Comparison of ENCODE assay signal across 32 cellular contexts in genomic region chr3:38090453-38090852, GRCh38. TPM values are rescaled to one million over a fixed set of nuclear protein-coding genes. Genes with fewer than 3 reads are reported as not detected.
DNase-seq lines count a peak whose midpoint lies in the region; ATAC-seq, FAIRE-seq and TF ChIP-seq lines count a peak whose summit lies in the region.
"Had no signal": no experiment of that assay in that cellular context is flagged by ENCODE, and none has a peak within 500 bp of the region (broad histone marks: within the 10 kb centered on the region; RNA-seq: fewer than 3 reads in every experiment).

No MANE protein-coding gene starts in this region.

- ATAC-seq in activated T-cell treated with anti-CD3 and anti-CD28 coated beads, Interleukin-2, amount 50 U/mL, for 4 hours: no peak
- ATAC-seq in HepG2 (no peak), right lobe of liver (no peak), sciatic nerve (no peak)
- ATAC-seq: GM12878 had no signal

- H3K9me3 Mint-ChIP-seq in activated T-cell treated with anti-CD3 and anti-CD28 coated beads, Interleukin-2, amount 50 U/mL, for 4 hours: no peaks in the 10 kb centered on the region
- H3K9me3 Mint-ChIP-seq: CD14-positive monocyte; CD8-positive, alpha-beta memory T cell had no signal

- H2BK12ac ChIP-seq in H1 (ENCODE audit: low read depth, low read length): no peak overlapping the region

- H4K8ac ChIP-seq in H1 (ENCODE audit: extremely low read depth, insufficient read depth, low read length): no peak overlapping the region

- WGBS in HepG2 (ENCODE audit: low lambda C conversion rate): 25% methylated on average over 3 of the region's 3 CpGs
- WGBS in right lobe of liver (ENCODE audit: insufficient coverage, low coverage, low lambda C conversion rate, missing lambda C conversion rate): 68% methylated on average over 3 of the region's 3 CpGs
- 82% methylated on average over 3 of the region's 3 CpGs; no CpG with 5 or more reads in 1 of the 2 experiments for WGBS in H1 (ENCODE audit: extremely low coverage in 1 of 2, insufficient coverage in 1 of 2, insufficient read length in 1 of 2, insufficient replicate concordance in 2 of 2, low coverage in 1 of 2, low lambda C conversion rate in 2 of 2, missing lambda C conversion rate in 1 of 2), 2 experiments

- BruUV-seq in HepG2 (replicated peaks; lab: Mats Ljungman, UMichigan): no TSS peak

- CTCF ChIA-PET in HepG2 (lab: Yijun Ruan, JAX; ENCODE audit: low intra/inter-chr PET ratio, low total read pairs) (no interaction called here), H1 (lab: Charles Lee; ENCODE audit: partially characterized antibody) (no interaction called here)

- H2BK15ac ChIP-seq in H1 (ENCODE audit: low read length): no peak overlapping the region

- H3K27ac ChIP-seq in HepG2 (ENCODE audit: extremely low read length, insufficient read depth, low read length): no peak overlapping the region
- no peak overlapping the region for H3K27ac ChIP-seq in right lobe of liver
- no peak overlapping the region for H3K27ac ChIP-seq in H1 (ENCODE audit: low read depth, low read length)
- H3K27ac ChIP-seq: 22Rv1, BLaER1 had no signal

- H2AFZ ChIP-seq in HepG2 (ENCODE audit: low read length): no peak overlapping the region
- H2AFZ ChIP-seq in H1 (ENCODE audit: low read length): no peak overlapping the region

- no peak for TF ChIP-seq CTCF in HepG2 (CRISPR knock-in tag; IDR thresholded peaks at IDR 0.05)
- TF ChIP-seq CTCF in right lobe of liver (IDR thresholded peaks at IDR 0.05): no peak
- TF ChIP-seq CTCF in H1 (IDR thresholded peaks at IDR 0.05; ENCODE audit: control extremely low read depth in 1 of 3, insufficient read depth in 1 of 3, low read depth in 1 of 3, low read length in 3 of 3): no peak

- H3K36me3 ChIP-seq in HepG2 (replicated peaks in 1 of 2; ENCODE audit: control insufficient read depth in 1 of 2, insufficient read depth in 2 of 2, low read length in 2 of 2) (no peaks in the 10 kb centered on the region), right lobe of liver (no peaks in the 10 kb centered on the region), H1 (ENCODE audit: control insufficient read depth in 2 of 4, insufficient read depth in 4 of 4, low read length in 3 of 4) (no peaks in the 10 kb centered on the region)
- H3K36me3 ChIP-seq: BE2C, BLaER1 had no signal

- H3K4me1 Mint-ChIP-seq in activated T-cell treated with anti-CD3 and anti-CD28 coated beads, Interleukin-2, amount 50 U/mL, for 4 hours (ENCODE audit: low read depth): no peaks in the 10 kb centered on the region
- H3K4me1 Mint-ChIP-seq: CD14-positive monocyte; CD4-positive, alpha-beta memory T cell; CD4-positive, CD25-positive, alpha-beta regulatory T cell had no signal

- H3K79me2 ChIP-seq in HepG2 (ENCODE audit: insufficient read depth, low read length) (no peaks in the 10 kb centered on the region), H1 (ENCODE audit: control insufficient read depth in 1 of 2, insufficient read depth in 2 of 2, low read length in 2 of 2) (no peaks in the 10 kb centered on the region)

- no peak for TF ChIP-seq RAD21 in HepG2 (CRISPR knock-in tag; IDR thresholded peaks at IDR 0.05)
- TF ChIP-seq RAD21 in H1 (IDR thresholded peaks at IDR 0.05 in 1 of 2, conservative IDR thresholded peaks at IDR 0.05 in 1 of 2; ENCODE audit: low read depth in 2 of 2, low read length in 2 of 2): no peak

- H2BK120ac ChIP-seq in H1 (replicated peaks; ENCODE audit: low read depth, low read length): no peak overlapping the region

- TF ChIP-seq POLR2A in HepG2 (IDR thresholded peaks at IDR 0.05; ENCODE audit: insufficient read depth in 1 of 2, low read depth in 2 of 2, low read length in 2 of 2) (no peak), right lobe of liver (IDR thresholded peaks at IDR 0.05) (no peak), H1 (IDR thresholded peaks at IDR 0.05; ENCODE audit: control extremely low read depth in 1 of 2, low read depth in 2 of 2, low read length in 2 of 2) (no peak)

- no peaks in the 10 kb centered on the region for H3K9me3 ChIP-seq in HepG2 (ENCODE audit: low read length)
- H3K9me3 ChIP-seq in right lobe of liver: no peaks in the 10 kb centered on the region
- H3K9me3 ChIP-seq in H1 (ENCODE audit: insufficient read depth in 2 of 2, low read depth in 1 of 2, low read length in 1 of 2): no peaks in the 10 kb centered on the region
- H3K9me3 ChIP-seq: BE2C, BLaER1 had no signal

- H3K18ac ChIP-seq in H1 (ENCODE audit: extremely low read depth, low read length): no peak overlapping the region

- H2BK5ac ChIP-seq in H1 (ENCODE audit: low read depth, low read length): no peak overlapping the region

- H3K4me3 ChIP-seq in HepG2 (replicated peaks in 1 of 3; ENCODE audit: insufficient read depth in 1 of 3, low read depth in 2 of 3, low read length in 3 of 3) (no peak overlapping the region), right lobe of liver (no peak overlapping the region), H1 (ENCODE audit: extremely low read depth in 1 of 4, insufficient read depth in 2 of 4, low read depth in 3 of 4, low read length in 4 of 4) (no peak overlapping the region)
- H3K4me3 ChIP-seq: BLaER1, GM12878 had no signal

- H3K4me3 Mint-ChIP-seq in activated T-cell treated with anti-CD3 and anti-CD28 coated beads, Interleukin-2, amount 50 U/mL, for 4 hours: peak overlapping the region; percentile 10
- H3K4me3 Mint-ChIP-seq: CD14-positive monocyte; CD4-positive, alpha-beta memory T cell; CD4-positive, CD25-positive, alpha-beta regulatory T cell; CD8-positive, alpha-beta memory T cell had no signal

- no peak overlapping the region for H2BK20ac ChIP-seq in H1 (ENCODE audit: low read length)

- POLR2A ChIA-PET in HepG2 (lab: Yijun Ruan, JAX) (no interaction called here), H1 (lab: Charles Lee; ENCODE audit: partially characterized antibody) (no interaction called here)

- H3K4me1 ChIP-seq in HepG2 (ENCODE audit: insufficient read depth, low read length): no peaks in the 10 kb centered on the region
- H3K4me1 ChIP-seq in right lobe of liver: peaks cover 0 to 11% (median 0%) of the 10 kb centered on the region in 4 donors
- no peaks in the 10 kb centered on the region for H3K4me1 ChIP-seq in H1 (replicated peaks in 1 of 4; ENCODE audit: control insufficient read depth in 3 of 4, insufficient read depth in 4 of 4, low read length in 3 of 4)
- H3K4me1 ChIP-seq: BE2C had no signal

- H3K23me2 ChIP-seq in H1 (ENCODE audit: low read depth, low read length): no peaks in the 10 kb centered on the region

- H3K56ac ChIP-seq in H1 (replicated peaks; ENCODE audit: insufficient read length, low read depth, low read length): no peak overlapping the region

- intact Hi-C loops in HepG2 (cut with micrococcal nuclease; ENCODE audit: unreplicated experiment) (no loop called here), right lobe of liver (cut with DNase I) (no loop called here), sciatic nerve (cut with DNase I) (no loop called here)

- DNase-seq in activated T-cell treated with anti-CD3 and anti-CD28 coated beads, Interleukin-2, amount 50 U/mL, for 4 hours: no peak
- no peak for DNase-seq in activated T-cell treated with anti-CD3 and anti-CD28 coated beads for 4 hours
- no peak for DNase-seq in HepG2 (ENCODE audit: low spot score)
- DNase-seq in right lobe of liver: no peak
- peak; percentile 14 for DNase-seq in RPMI8226
- DNase-seq in H1 (ENCODE audit: low read depth in 1 of 2, low spot score in 2 of 2): no peak
- no peak for DNase-seq in sciatic nerve (ENCODE audit: low spot score)
- no peak for DNase-seq in NCI-H2107 (lab: John Stamatoyannopoulos, UW)
- DNase-seq: ACHN; BE2C; C1 segment of cervical spinal cord; CD4-positive, alpha-beta memory T cell; CD4-positive, CD25-positive, alpha-beta regulatory T cell; CD8-positive, alpha-beta memory T cell; COR-L47; DMS 273 treated with DMSO at 0.1 percent for 48 hours; DMS153; DMS53; DMS79; DND-41; EL; GDM1 had no signal

- no peaks in the 10 kb centered on the region for H4K20me1 ChIP-seq in HepG2 (ENCODE audit: insufficient read depth, low read length)
- H4K20me1 ChIP-seq in H1 (replicated peaks in 1 of 2; ENCODE audit: control insufficient read depth in 1 of 2, insufficient read depth in 2 of 2, low read length in 2 of 2): no peaks in the 10 kb centered on the region
- H4K20me1 ChIP-seq: BLaER1 had no signal

- H3K27me3 ChIP-seq in HepG2 (ENCODE audit: control insufficient read depth in 1 of 2, insufficient read depth in 2 of 2, low read length in 2 of 2) (peaks cover 2 to 36% of the 10 kb centered on the region in 2 experiments), right lobe of liver (no peaks in the 10 kb centered on the region), H1 (replicated peaks in 1 of 4; ENCODE audit: control insufficient read depth in 3 of 4, extremely low read depth in 1 of 4, insufficient read depth in 3 of 4, low read length in 3 of 4) (no peaks in the 10 kb centered on the region)
- H3K27me3 ChIP-seq: BE2C, BLaER1 had no signal

- H4K5ac ChIP-seq in H1 (ENCODE audit: insufficient read length, low read depth, low read length): no peak overlapping the region

- H3K14ac ChIP-seq in H1 (ENCODE audit: insufficient read length): no peak overlapping the region

- FAIRE-seq in HepG2 (lab: Jason Lieb, UNC) (no peak), H1 (lab: Jason Lieb, UNC) (no peak)
- FAIRE-seq: GM12878, GM12892, GM18507 had no signal

- H2AK5ac ChIP-seq in H1 (ENCODE audit: low read depth, low read length): no peak overlapping the region

- H3K4me2 ChIP-seq in HepG2 (ENCODE audit: low read depth, low read length) (no peak overlapping the region), H1 (ENCODE audit: insufficient read depth in 1 of 2, low read depth in 2 of 2, low read length in 2 of 2) (no peak overlapping the region)
- H3K4me2 ChIP-seq: BLaER1 had no signal

- peaks cover 2% of the 10 kb centered on the region for H3K36me3 Mint-ChIP-seq in activated T-cell treated with anti-CD3 and anti-CD28 coated beads, Interleukin-2, amount 50 U/mL, for 4 hours (ENCODE audit: insufficient read depth)
- H3K36me3 Mint-ChIP-seq: CD14-positive monocyte had no signal

- no peak overlapping the region for H3K9ac ChIP-seq in HepG2 (ENCODE audit: insufficient read depth, low read depth, low read length)
- no peak overlapping the region for H3K9ac ChIP-seq in H1 (replicated peaks in 1 of 4; ENCODE audit: extremely low read depth in 1 of 4, low read depth in 3 of 4, low read length in 3 of 4)
- H3K9ac ChIP-seq: BLaER1 had no signal

- H3K23ac ChIP-seq in H1 (ENCODE audit: insufficient read length): no peak overlapping the region

- no peak overlapping the region for H4K91ac ChIP-seq in H1 (replicated peaks; ENCODE audit: insufficient read length, low read length)

- in situ Hi-C loops in HepG2 (cut with HindIII; ENCODE audit: extremely low pct_ligation_motif_present, low pct_unique_long_range_greater_than_20kb): no loop called here

- H3K4ac ChIP-seq in H1 (replicated peaks; ENCODE audit: insufficient read length, low read depth, low read length): no peak overlapping the region

- TF ChIP-seq EP300 in HepG2 (IDR thresholded peaks at IDR 0.05; ENCODE audit: low read depth in 2 of 2, low read length in 2 of 2) (no peak), HepG2 (CRISPR knock-in tag; IDR thresholded peaks at IDR 0.05; ENCODE audit: borderline replicate concordance) (no peak), H1 (IDR thresholded peaks at IDR 0.05; ENCODE audit: borderline replicate concordance in 1 of 2, low read depth in 2 of 2, low read length in 2 of 2) (no peak)

- no peaks in the 10 kb centered on the region for H3K79me1 ChIP-seq in H1 (ENCODE audit: low read depth, low read length)

- no peaks in the 10 kb centered on the region for H3K27me3 Mint-ChIP-seq in activated T-cell treated with anti-CD3 and anti-CD28 coated beads, Interleukin-2, amount 50 U/mL, for 4 hours (ENCODE audit: low read depth)
- H3K27me3 Mint-ChIP-seq: CD4-positive, alpha-beta memory T cell had no signal

RNA-seq across cellular contexts. Expression of gene ACAA1, which starts 46.5 kb away (rescaled TPM):
- 10 to 100 TPM; 49.6 to 62.0 (median 60.0) TPM for total RNA-seq in activated T-cell treated with anti-CD3 and anti-CD28 coated beads, Interleukin-2, amount 50 U/mL, for 4 hours
- total RNA-seq in HepG2 (2016; rRNA removed; fragmentation: Illumina TruSeq; extraction: Trizol): 60.8 and 107 TPM in 2 replicates
- 27.5 and 27.8 TPM in 2 replicates for total RNA-seq in HepG2 (2016; cell fraction: cytosol; rRNA removed; fragmentation: Illumina TruSeq; extraction: Trizol; ENCODE audit: low read depth)
- 63.4 and 105 TPM in 2 replicates for total RNA-seq in HepG2 (2016; cell fraction: insoluble cytoplasmic fraction; rRNA removed; fragmentation: Illumina TruSeq; extraction: Trizol)
- total RNA-seq in HepG2 (2016; cell fraction: membrane; rRNA removed; fragmentation: Illumina TruSeq; extraction: Trizol): 52.7 and 55.5 TPM in 2 replicates
- total RNA-seq in HepG2 (2016; cell fraction: nucleus; rRNA removed; fragmentation: Illumina TruSeq; extraction: Trizol): 75.4 and 87.9 TPM in 2 replicates
- polyA plus RNA-seq in HepG2 (2011; rRNA removed): 188 and 221 TPM in 2 replicates
- polyA plus RNA-seq in HepG2 (2011; cell fraction: cytosol; rRNA removed): 169 and 202 TPM in 2 replicates
- 588 and 662 TPM in 2 replicates for polyA plus RNA-seq in HepG2 (2011; cell fraction: nucleus; rRNA removed)
- 125 and 170 TPM in 2 replicates for polyA plus RNA-seq in HepG2 (2012)
- polyA plus RNA-seq in HepG2 (2016; cell fraction: cytosol; fragmentation: Illumina TruSeq; extraction: Trizol; ENCODE audit: low read depth): 44.3 and 47.9 TPM in 2 replicates
- 240 and 247 TPM in 2 replicates for polyA plus RNA-seq in HepG2 (2016; cell fraction: insoluble cytoplasmic fraction; fragmentation: Illumina TruSeq; extraction: Trizol; ENCODE audit: low read depth)
- polyA plus RNA-seq in HepG2 (2016; cell fraction: membrane; fragmentation: Illumina TruSeq; extraction: Trizol; ENCODE audit: low read depth): 62.9 and 66.6 TPM in 2 replicates
- 290 and 311 TPM in 2 replicates for polyA plus RNA-seq in HepG2 (2016; cell fraction: nucleus; fragmentation: Illumina TruSeq; extraction: Trizol; ENCODE audit: insufficient read depth, low read depth)
- polyA minus RNA-seq in HepG2 (2011; rRNA and poly(A)+ RNA removed; ENCODE audit: low replicate concordance): 57.0 and 213 TPM in 2 replicates
- polyA minus RNA-seq in HepG2 (2011; cell fraction: cytosol; rRNA and poly(A)+ RNA removed): 80.2 and 80.3 TPM in 2 replicates
- 241 and 244 TPM in 2 replicates for polyA minus RNA-seq in HepG2 (2011; cell fraction: nucleus; rRNA and poly(A)+ RNA removed)
- 100 to 1,000 TPM; 192 to 441 (median 309) TPM for total RNA-seq in right lobe of liver
- total RNA-seq in H1 (2021; fragmentation: NEBNext Ultra II Directional; extraction: Animal tissue kit (Norgen Biotek cat#: 25700)): 31.9 and 34.8 TPM in 2 replicates
- polyA plus RNA-seq in H1 (2011; rRNA removed): 23.1 and 27.4 TPM in 2 replicates
- 36.1 TPM for polyA plus RNA-seq in H1 (2011; cell fraction: cytosol; rRNA removed)
- polyA plus RNA-seq in H1 (2011; cell fraction: nucleus; rRNA removed): 70.1 TPM
- polyA plus RNA-seq in H1 (2012, experiment 1 of 2): 27.7 to 33.5 TPM (median 31.4 TPM) in 4 replicates
- 15.4 TPM for polyA plus RNA-seq in H1 (2012, experiment 2 of 2)
- 17.8 TPM for polyA plus RNA-seq in H1 (2013, experiment 1 of 2)
- 18.3 TPM for polyA plus RNA-seq in H1 (2013, experiment 2 of 2)
- polyA minus RNA-seq in H1 (2011; rRNA and poly(A)+ RNA removed): 30.1 and 33.4 TPM in 2 replicates
- polyA minus RNA-seq in H1 (2011; cell fraction: cytosol; rRNA and poly(A)+ RNA removed): 17.3 TPM
- 72.6 TPM for polyA minus RNA-seq in H1 (2011; cell fraction: nucleus; rRNA and poly(A)+ RNA removed)
- total RNA-seq in sciatic nerve: 67.6 TPM

RNA-seq across cellular contexts. Expression of gene MYD88, which starts 48.0 kb away (rescaled TPM):
- 10 to 100 TPM; 35.7 to 45.1 (median 37.7) TPM for total RNA-seq in activated T-cell treated with anti-CD3 and anti-CD28 coated beads, Interleukin-2, amount 50 U/mL, for 4 hours
- total RNA-seq in HepG2 (2016; rRNA removed; fragmentation: Illumina TruSeq; extraction: Trizol): 7.6 and 14.5 TPM in 2 replicates
- 2.5 and 3.5 TPM in 2 replicates for total RNA-seq in HepG2 (2016; cell fraction: cytosol; rRNA removed; fragmentation: Illumina TruSeq; extraction: Trizol; ENCODE audit: low read depth)
- 7.2 and 14.6 TPM in 2 replicates for total RNA-seq in HepG2 (2016; cell fraction: insoluble cytoplasmic fraction; rRNA removed; fragmentation: Illumina TruSeq; extraction: Trizol)
- total RNA-seq in HepG2 (2016; cell fraction: membrane; rRNA removed; fragmentation: Illumina TruSeq; extraction: Trizol): 6.0 and 6.5 TPM in 2 replicates
- total RNA-seq in HepG2 (2016; cell fraction: nucleus; rRNA removed; fragmentation: Illumina TruSeq; extraction: Trizol): 9.8 and 11.0 TPM in 2 replicates
- 32.7 and 36.6 TPM in 2 replicates for polyA plus RNA-seq in HepG2 (2011; rRNA removed)
- polyA plus RNA-seq in HepG2 (2011; cell fraction: cytosol; rRNA removed): 31.0 and 32.2 TPM in 2 replicates
- 53.7 and 60.9 TPM in 2 replicates for polyA plus RNA-seq in HepG2 (2011; cell fraction: nucleus; rRNA removed)
- 19.9 and 22.6 TPM in 2 replicates for polyA plus RNA-seq in HepG2 (2012)
- 2.8 and 2.9 TPM in 2 replicates for polyA plus RNA-seq in HepG2 (2016; cell fraction: cytosol; fragmentation: Illumina TruSeq; extraction: Trizol; ENCODE audit: low read depth)
- polyA plus RNA-seq in HepG2 (2016; cell fraction: insoluble cytoplasmic fraction; fragmentation: Illumina TruSeq; extraction: Trizol; ENCODE audit: low read depth): 51.1 and 57.2 TPM in 2 replicates
- polyA plus RNA-seq in HepG2 (2016; cell fraction: membrane; fragmentation: Illumina TruSeq; extraction: Trizol; ENCODE audit: low read depth): 9.0 and 9.6 TPM in 2 replicates
- polyA plus RNA-seq in HepG2 (2016; cell fraction: nucleus; fragmentation: Illumina TruSeq; extraction: Trizol; ENCODE audit: insufficient read depth, low read depth): 48.1 and 53.6 TPM in 2 replicates
- polyA minus RNA-seq in HepG2 (2011; rRNA and poly(A)+ RNA removed; ENCODE audit: low replicate concordance): 15.6 and 54.6 TPM in 2 replicates
- 19.7 and 21.8 TPM in 2 replicates for polyA minus RNA-seq in HepG2 (2011; cell fraction: cytosol; rRNA and poly(A)+ RNA removed)
- 13.9 and 15.8 TPM in 2 replicates for polyA minus RNA-seq in HepG2 (2011; cell fraction: nucleus; rRNA and poly(A)+ RNA removed)
- 10 to 100 TPM; 24.3 to 57.3 (median 37.0) TPM for total RNA-seq in right lobe of liver
- 19.7 and 22.1 TPM in 2 replicates for total RNA-seq in H1 (2021; fragmentation: NEBNext Ultra II Directional; extraction: Animal tissue kit (Norgen Biotek cat#: 25700))
- polyA plus RNA-seq in H1 (2011; rRNA removed): 22.5 and 31.1 TPM in 2 replicates
- polyA plus RNA-seq in H1 (2011; cell fraction: cytosol; rRNA removed): 24.4 TPM
- polyA plus RNA-seq in H1 (2011; cell fraction: nucleus; rRNA removed): 31.6 TPM
- 19.8 to 24.7 TPM (median 21.4 TPM) in 4 replicates for polyA plus RNA-seq in H1 (2012, experiment 1 of 2)
- polyA plus RNA-seq in H1 (2012, experiment 2 of 2): 23.3 TPM
- polyA plus RNA-seq in H1 (2013, experiment 1 of 2): 19.7 TPM
- 19.4 TPM for polyA plus RNA-seq in H1 (2013, experiment 2 of 2)
- 32.9 and 47.0 TPM in 2 replicates for polyA minus RNA-seq in H1 (2011; rRNA and poly(A)+ RNA removed)
- 17.0 TPM for polyA minus RNA-seq in H1 (2011; cell fraction: cytosol; rRNA and poly(A)+ RNA removed)
- 14.5 TPM for polyA minus RNA-seq in H1 (2011; cell fraction: nucleus; rRNA and poly(A)+ RNA removed)
- 25.0 TPM for total RNA-seq in sciatic nerve
- total RNA-seq: G401 had no signal

RNA-seq across cellular contexts. Expression of gene DLEC1, which starts 51.4 kb away (rescaled TPM):
- total RNA-seq in activated T-cell treated with anti-CD3 and anti-CD28 coated beads, Interleukin-2, amount 50 U/mL, for 4 hours: under 1 TPM; 0.05 to 0.16 (median 0.08) TPM
- total RNA-seq in HepG2 (2016; rRNA removed; fragmentation: Illumina TruSeq; extraction: Trizol) (not detected in 2 replicates), right lobe of liver (under 1 TPM in 4 of 6 experiments, not detected in 2; 0.04 to 0.18 (median 0.15) TPM), sciatic nerve (4.8 TPM)
- total RNA-seq in HepG2 (2016; cell fraction: cytosol; rRNA removed; fragmentation: Illumina TruSeq; extraction: Trizol; ENCODE audit: low read depth): not detected in 2 replicates
- total RNA-seq in HepG2 (2016; cell fraction: insoluble cytoplasmic fraction; rRNA removed; fragmentation: Illumina TruSeq; extraction: Trizol): not detected in 2 replicates
- total RNA-seq in HepG2 (2016; cell fraction: membrane; rRNA removed; fragmentation: Illumina TruSeq; extraction: Trizol): not detected in 2 replicates
- not detected in 2 replicates for total RNA-seq in HepG2 (2016; cell fraction: nucleus; rRNA removed; fragmentation: Illumina TruSeq; extraction: Trizol)
- polyA plus RNA-seq in HepG2 (2011; rRNA removed) (0.09 and 0.13 TPM in 2 replicates), H1 (2011; rRNA removed) (0.26 and 0.36 TPM in 2 replicates)
- 0.01 TPM in 1 of 2 replicates, not detected in the other for polyA plus RNA-seq in HepG2 (2011; cell fraction: cytosol; rRNA removed)
- 0.56 and 0.99 TPM in 2 replicates for polyA plus RNA-seq in HepG2 (2011; cell fraction: nucleus; rRNA removed)
- polyA plus RNA-seq in HepG2 (2012): 0.47 and 0.54 TPM in 2 replicates
- not detected in 2 replicates for polyA plus RNA-seq in HepG2 (2016; cell fraction: cytosol; fragmentation: Illumina TruSeq; extraction: Trizol; ENCODE audit: low read depth)
- not detected in 2 replicates for polyA plus RNA-seq in HepG2 (2016; cell fraction: insoluble cytoplasmic fraction; fragmentation: Illumina TruSeq; extraction: Trizol; ENCODE audit: low read depth)
- polyA plus RNA-seq in HepG2 (2016; cell fraction: membrane; fragmentation: Illumina TruSeq; extraction: Trizol; ENCODE audit: low read depth): not detected in 2 replicates
- polyA plus RNA-seq in HepG2 (2016; cell fraction: nucleus; fragmentation: Illumina TruSeq; extraction: Trizol; ENCODE audit: insufficient read depth, low read depth): not detected in 2 replicates
- 0.40 TPM in 1 of 2 replicates, not detected in the other for polyA minus RNA-seq in HepG2 (2011; rRNA and poly(A)+ RNA removed; ENCODE audit: low replicate concordance)
- not detected in 2 replicates for polyA minus RNA-seq in HepG2 (2011; cell fraction: cytosol; rRNA and poly(A)+ RNA removed)
- 0.77 and 0.99 TPM in 2 replicates for polyA minus RNA-seq in HepG2 (2011; cell fraction: nucleus; rRNA and poly(A)+ RNA removed)
- 0.75 and 0.76 TPM in 2 replicates for total RNA-seq in H1 (2021; fragmentation: NEBNext Ultra II Directional; extraction: Animal tissue kit (Norgen Biotek cat#: 25700))
- 0.31 TPM for polyA plus RNA-seq in H1 (2011; cell fraction: cytosol; rRNA removed)
- 3.0 TPM for polyA plus RNA-seq in H1 (2011; cell fraction: nucleus; rRNA removed)
- polyA plus RNA-seq in H1 (2012, experiment 1 of 2): 0.43 to 0.87 TPM (median 0.62 TPM) in 4 replicates
- polyA plus RNA-seq in H1 (2012, experiment 2 of 2): 0.29 TPM
- 1.4 TPM for polyA plus RNA-seq in H1 (2013, experiment 1 of 2)
- polyA plus RNA-seq in H1 (2013, experiment 2 of 2): 0.17 TPM
- polyA minus RNA-seq in H1 (2011; rRNA and poly(A)+ RNA removed): 0.63 and 1.4 TPM in 2 replicates
- 0.29 TPM for polyA minus RNA-seq in H1 (2011; cell fraction: cytosol; rRNA and poly(A)+ RNA removed)
- 3.0 TPM for polyA minus RNA-seq in H1 (2011; cell fraction: nucleus; rRNA and poly(A)+ RNA removed)
- total RNA-seq: A172, A673, Daoy, G401 had no signal
